24 cellular contexts compared by ENCODE assay signal in the genomic region with DNA sequence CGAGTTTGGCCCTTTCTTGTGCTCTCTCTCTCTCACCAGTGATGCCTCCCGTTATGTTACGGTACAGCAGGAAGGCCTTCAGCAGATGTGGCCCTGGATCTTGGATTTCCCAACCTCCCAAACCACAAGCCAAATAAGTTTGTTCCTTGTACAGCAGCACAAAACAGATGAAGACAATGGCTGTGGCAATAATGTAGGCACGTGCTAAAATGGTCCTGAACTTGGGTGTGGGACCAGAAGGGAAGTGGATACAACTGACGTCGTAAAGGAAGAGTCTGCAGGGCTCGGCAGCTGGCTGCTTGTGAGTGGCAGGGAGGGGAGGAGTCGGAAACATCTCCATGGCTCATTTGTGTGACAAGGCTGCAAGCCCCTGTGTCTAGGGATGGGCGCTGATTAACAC. TPM values are rescaled to one million over a fixed set of nuclear protein-coding genes. Genes with fewer than 3 reads are reported as not detected.
DNase-seq lines count a peak whose midpoint lies in the region; ATAC-seq and TF ChIP-seq lines count a peak whose summit lies in the region.
"Had no signal": no experiment of that assay in that cellular context is flagged by ENCODE, and none has a peak within 500 bp of the region (broad histone marks: within the 10 kb centered on the region; RNA-seq: fewer than 3 reads in every experiment).

No MANE protein-coding gene starts in this region.

- no peaks in the 10 kb centered on the region for H3F3A ChIP-seq in Loucy (ENCODE audit: low read depth)

- intact Hi-C loops in lower lobe of right lung (cut with DNase I), result no loop called here

- TF ChIP-seq CTCF in Loucy (conservative IDR thresholded peaks at IDR 0.05; ENCODE audit: low read length) (no peak), lower lobe of right lung (IDR thresholded peaks at IDR 0.05) (no peak)

- peaks cover 18% of the 10 kb centered on the region for H3K4me1 Mint-ChIP-seq in T-helper 17 cell
- H3K4me1 Mint-ChIP-seq: memory B cell had no signal

- ATAC-seq in T-helper 17 cell, result peak; percentile 37
- ATAC-seq in lower lobe of right lung, result peak; percentile 56 to 84
- ATAC-seq in HG02798 (IDR thresholded peaks at IDR 0.05; ENCODE audit: poor library complexity, unreplicated experiment), result no peak
- no peak for ATAC-seq in GM18517 (IDR thresholded peaks at IDR 0.05; ENCODE audit: unreplicated experiment)

- H4K20me1 ChIP-seq in Loucy (ENCODE audit: insufficient read depth, low read length, poor library complexity, severe bottlenecking), result no peaks in the 10 kb centered on the region

- H3K9me3 ChIP-seq in Loucy (ENCODE audit: insufficient read depth, low read depth, low read length) (no peaks in the 10 kb centered on the region), T-helper 17 cell (ENCODE audit: control insufficient read depth, low read length, poor library complexity, severe bottlenecking) (no peaks in the 10 kb centered on the region), lower lobe of right lung (no peaks in the 10 kb centered on the region)
- H3K9me3 ChIP-seq: prostate gland had no signal

- H3K27me3 Mint-ChIP-seq in T-helper 17 cell, result peaks cover 7% of the 10 kb centered on the region

- peak; percentile 28 for DNase-seq in AG08395 (ENCODE audit: low spot score)
- no peak for DNase-seq in T-helper 17 cell
- peak; percentile 60 for DNase-seq in lower lobe of right lung
- DNase-seq in HK-2 (ENCODE audit: unreplicated experiment), result no peak
- DNase-seq in RKO (ENCODE audit: low spot score), result no peak
- DNase-seq: 8988T; activated CD4-positive, alpha-beta T cell treated with anti-CD3 and anti-CD28 coated beads, Interleukin-2, amount 50 U/mL, for 1 hour; activated naive CD4-positive, alpha-beta T cell; activated T-cell treated with anti-CD3 and anti-CD28 coated beads for 4 hours; C1 segment of cervical spinal cord; caudate nucleus; DMS153; islet precursor cell; NCI-H1105 treated with DMSO at 0.1 percent for 48 hours; NCI-H748 treated with DMSO at 0.1 percent for 48 hours; RPMI8226; substantia nigra; SW 1271 had no signal

- no peak overlapping the region for H3K9ac ChIP-seq in Loucy (ENCODE audit: low read depth, low read length, poor library complexity, severe bottlenecking)

- peaks cover 27% of the 10 kb centered on the region for H3K4me1 ChIP-seq in Loucy (ENCODE audit: insufficient read depth, low read length, poor library complexity, severe bottlenecking)
- H3K4me1 ChIP-seq in lower lobe of right lung, result no peaks in the 10 kb centered on the region
- H3K4me1 ChIP-seq: prostate gland had no signal

- no peak overlapping the region for H3K4me3 Mint-ChIP-seq in T-helper 17 cell
- H3K4me3 Mint-ChIP-seq: memory B cell had no signal

- H3K4me3 ChIP-seq in Loucy (ENCODE audit: low read length, poor library complexity, severe bottlenecking) (no peak overlapping the region), lower lobe of right lung (no peak overlapping the region)
- H3K4me3 ChIP-seq: hepatocyte, prostate gland had no signal

- H3K4me2 ChIP-seq in Loucy (ENCODE audit: low read depth, low read length, poor library complexity, severe bottlenecking), result peak overlapping the region; percentile 15
- H3K4me2 ChIP-seq: hepatocyte had no signal

- peaks cover 23% of the 10 kb centered on the region; the same call in 1 of the 2 replicates for H3K79me2 ChIP-seq in Loucy (ENCODE audit: insufficient read depth, low read length)

- H2AFZ ChIP-seq in Loucy (ENCODE audit: low read length), result no peak overlapping the region
- H2AFZ ChIP-seq: hepatocyte had no signal

- H3K36me3 Mint-ChIP-seq in T-helper 17 cell (ENCODE audit: low read depth), result peaks cover 8% of the 10 kb centered on the region
- H3K36me3 Mint-ChIP-seq: memory B cell had no signal

- no peaks in the 10 kb centered on the region for H3K27me3 ChIP-seq in Loucy (ENCODE audit: insufficient read depth, low read length, poor library complexity, severe bottlenecking)
- H3K27me3 ChIP-seq in lower lobe of right lung (ENCODE audit: low read depth), result no peaks in the 10 kb centered on the region
- H3K27me3 ChIP-seq: hepatocyte had no signal

- no peak overlapping the region for H3K27ac ChIP-seq in lower lobe of right lung
- H3K27ac ChIP-seq: hepatocyte, prostate gland had no signal

- no peaks in the 10 kb centered on the region for H3K36me3 ChIP-seq in Loucy (ENCODE audit: insufficient read depth, low read length)
- peaks cover 44% of the 10 kb centered on the region for H3K36me3 ChIP-seq in lower lobe of right lung
- H3K36me3 ChIP-seq: prostate gland had no signal

- no peaks in the 10 kb centered on the region for H3K9me2 ChIP-seq in Loucy (replicated peaks; ENCODE audit: low read depth, low read length)

- H3K27ac Mint-ChIP-seq in T-helper 17 cell, result no peak overlapping the region
- H3K27ac Mint-ChIP-seq: memory B cell had no signal

RNA-seq across cellular contexts. Expression of gene PROSER2, which starts 26.8 kb away (rescaled TPM):
- total RNA-seq in T-helper 17 cell (1 to 10 TPM; 3.2 to 5.1 TPM), lower lobe of right lung (18.0 TPM)

Comparison
In these comparisons a context has a peak if more than half of its experiments do, and no peak if none do; other contexts are left out.
1. DNase-seq: peak in AG08395 (single experiment) and lower lobe of right lung (single experiment); none in T-helper 17 cell (0 of 3), HK-2 (single experiment) and RKO (single experiment).
2. ATAC-seq: peak in T-helper 17 cell (single experiment) and lower lobe of right lung (2 of 2); none in HG02798 (single experiment) and GM18517 (single experiment).